In the genomic region with DNA sequence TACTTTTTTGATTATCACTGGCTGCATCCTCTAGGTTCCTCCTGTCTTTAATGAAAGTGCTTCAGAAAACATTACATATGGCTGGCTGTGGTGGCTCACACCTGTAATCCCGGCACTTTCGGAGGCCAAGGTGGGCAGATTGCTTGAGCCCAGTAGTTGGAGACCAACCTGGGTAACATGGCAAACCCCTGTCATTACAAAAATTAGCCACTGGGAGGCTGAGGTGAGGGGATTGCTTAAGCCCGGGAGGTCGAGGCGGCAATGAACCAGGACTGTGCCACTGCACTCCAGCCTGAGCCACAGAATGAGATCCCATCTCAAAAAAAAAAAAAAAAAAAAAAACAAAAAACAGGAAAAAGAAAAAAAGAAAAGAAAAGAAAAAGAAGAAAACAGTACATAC, we compare ENCODE assay signal across 12 cellular contexts. TPM values are rescaled to one million over a fixed set of nuclear protein-coding genes. Genes with fewer than 3 reads are reported as not detected.
DNase-seq lines count a peak whose midpoint lies in the region; ATAC-seq and TF ChIP-seq lines count a peak whose summit lies in the region.
"Had no signal": no experiment of that assay in that cellular context is flagged by ENCODE, and none has a peak within 500 bp of the region (broad histone marks: within the 10 kb centered on the region; RNA-seq: fewer than 3 reads in every experiment).

No MANE protein-coding gene starts in this region.

- H3K4me3 Mint-ChIP-seq in progenitor cell of endocrine pancreas (ENCODE audit: low read depth), result no peak overlapping the region
- H3K4me3 Mint-ChIP-seq in stimulated activated memory B cell treated with anti-CD40 and anti-IgM and Interleukin-4, amounts not matched to agents 10 μg/mL and 1 μg/mL and 100 μg/mL, for 72 hours, result no peak overlapping the region

- H3K36me3 Mint-ChIP-seq in progenitor cell of endocrine pancreas (ENCODE audit: insufficient read depth), result peaks cover 26% of the 10 kb centered on the region
- peaks cover 13% of the 10 kb centered on the region for H3K36me3 Mint-ChIP-seq in stimulated activated memory B cell treated with anti-CD40 and anti-IgM and Interleukin-4, amounts not matched to agents 10 μg/mL and 1 μg/mL and 100 μg/mL, for 72 hours

- TF ChIP-seq CTCF in SK-N-SH (IDR thresholded peaks at IDR 0.05) (peak; percentile 36; the same call in 1 of the 2 replicates), choroid plexus epithelial cell (conservative IDR thresholded peaks at IDR 0.05; ENCODE audit: low read depth, low read length) (peak; percentile 49), progenitor cell of endocrine pancreas (IDR thresholded peaks at IDR 0.05; ENCODE audit: unreplicated experiment) (peak; percentile 37)

- no peak overlapping the region for H2AFZ ChIP-seq in SK-N-SH (ENCODE audit: low read depth)

- peaks cover 0 to 7% of the 10 kb centered on the region in 2 experiments; a peak in 1 of 4 replicates for H3K4me1 ChIP-seq in SK-N-SH (ENCODE audit: control insufficient read depth in 1 of 2, insufficient read depth in 2 of 2, low read depth in 1 of 2, low read length in 1 of 2)

- H4K20me1 ChIP-seq in SK-N-SH (ENCODE audit: insufficient read depth), result no peaks in the 10 kb centered on the region

- H3K9me3 Mint-ChIP-seq in progenitor cell of endocrine pancreas (ENCODE audit: low read depth), result peaks cover 2% of the 10 kb centered on the region
- H3K9me3 Mint-ChIP-seq in stimulated activated memory B cell treated with anti-CD40 and anti-IgM and Interleukin-4, amounts not matched to agents 10 μg/mL and 1 μg/mL and 100 μg/mL, for 72 hours, result no peaks in the 10 kb centered on the region

- no peak overlapping the region for H3K27ac ChIP-seq in SK-N-SH (ENCODE audit: low read depth in 2 of 2, low read length in 1 of 2)
- H3K27ac ChIP-seq: heart left ventricle, stomach had no signal

- no peak overlapping the region for H3K27ac Mint-ChIP-seq in progenitor cell of endocrine pancreas
- no peak overlapping the region for H3K27ac Mint-ChIP-seq in stimulated activated memory B cell treated with anti-CD40 and anti-IgM and Interleukin-4, amounts not matched to agents 10 μg/mL and 1 μg/mL and 100 μg/mL, for 72 hours

- H3K4me1 Mint-ChIP-seq in progenitor cell of endocrine pancreas (ENCODE audit: low read depth), result no peaks in the 10 kb centered on the region
- H3K4me1 Mint-ChIP-seq in stimulated activated memory B cell treated with anti-CD40 and anti-IgM and Interleukin-4, amounts not matched to agents 10 μg/mL and 1 μg/mL and 100 μg/mL, for 72 hours, result peaks cover 21% of the 10 kb centered on the region

- no peaks in the 10 kb centered on the region for H3K27me3 Mint-ChIP-seq in progenitor cell of endocrine pancreas
- H3K27me3 Mint-ChIP-seq in stimulated activated memory B cell treated with anti-CD40 and anti-IgM and Interleukin-4, amounts not matched to agents 10 μg/mL and 1 μg/mL and 100 μg/mL, for 72 hours, result no peaks in the 10 kb centered on the region

- H3K4me3 ChIP-seq in SK-N-SH (ENCODE audit: low read depth in 2 of 2, low read length in 1 of 2), result no peak overlapping the region
- H3K4me3 ChIP-seq in choroid plexus epithelial cell (ENCODE audit: low read depth, low read length), result no peak overlapping the region
- H3K4me3 ChIP-seq: heart left ventricle, stomach had no signal

- no peaks in the 10 kb centered on the region for H3K9me3 ChIP-seq in SK-N-SH

- no peaks in the 10 kb centered on the region for H3K27me3 ChIP-seq in SK-N-SH (ENCODE audit: insufficient read depth)
- H3K27me3 ChIP-seq: heart left ventricle, stomach had no signal

- no peak overlapping the region for H3K9ac ChIP-seq in SK-N-SH

- no peak for TF ChIP-seq RAD21 in SK-N-SH (IDR thresholded peaks at IDR 0.05; ENCODE audit: low read length)

- no peak overlapping the region for H3K4me2 ChIP-seq in SK-N-SH

- WGBS in SK-N-SH (ENCODE audit: low lambda C conversion rate), result 83% methylated on average over 5 of the region's 5 CpGs

- POLR2A ChIA-PET in SK-N-SH (lab: Yijun Ruan, JAX), result no interaction called here

- no peaks in the 10 kb centered on the region for H3K9me2 ChIP-seq in SK-N-SH

- no peak for ATAC-seq in SK-N-SH treated with all-trans-retinoic acid at 6 μM for 48 hours
- no peak for ATAC-seq in stimulated activated memory B cell treated with anti-CD40 and anti-IgM and Interleukin-4, amounts not matched to agents 10 μg/mL and 1 μg/mL and 100 μg/mL, for 72 hours
- no peak for ATAC-seq in GM21526 (IDR thresholded peaks at IDR 0.05; ENCODE audit: low FRiP score, unreplicated experiment)
- ATAC-seq: heart left ventricle had no signal

- H3K79me2 ChIP-seq in SK-N-SH (ENCODE audit: insufficient read depth), result no peaks in the 10 kb centered on the region

- in situ Hi-C loops in KBM-7 (cut with MboI; ENCODE audit: low pct_unique_long_range_greater_than_20kb, low sequenced_read_pairs), result no loop called here

- DNase-seq in SK-N-SH (no peak), KBM-7 (peak; percentile 28), choroid plexus epithelial cell (ENCODE audit: low read depth) (no peak), progenitor cell of endocrine pancreas (ENCODE audit: low spot score, unreplicated experiment) (no peak)
- no peak for DNase-seq in activated naive CD4-positive, alpha-beta T cell (lab: John Stamatoyannopoulos, UW)
- DNase-seq: GOT3; heart left ventricle; stimulated activated CD4-positive, alpha-beta T cell treated with anti-CD3 and anti-CD28 coated beads, Interleukin-15, amount 100 ng/mL, for 24 hours; stomach had no signal

- CTCF ChIA-PET in SK-N-SH (lab: Yijun Ruan, JAX), result interaction anchor here (0.9 to 1.3 kb wide), 2 partner anchors 10 to 13 kb away, joined by 4 to 5 read pairs; no protein-coding TSS in a partner anchor

- no peak for TF ChIP-seq EP300 in SK-N-SH (IDR thresholded peaks at IDR 0.05; ENCODE audit: borderline replicate concordance in 1 of 2, low read depth in 1 of 2, low read length in 1 of 2)

- no peaks in the 10 kb centered on the region for H3K36me3 ChIP-seq in SK-N-SH (replicated peaks in 1 of 2; ENCODE audit: control insufficient read depth in 1 of 2, insufficient read depth in 2 of 2, low read length in 1 of 2)
- H3K36me3 ChIP-seq: heart left ventricle had no signal

- H3F3A ChIP-seq in SK-N-SH (replicated peaks; ENCODE audit: insufficient read depth), result no peaks in the 10 kb centered on the region

TF ChIP-seq in SK-N-SH, 30 proteins besides CTCF, POLR2A, EP300 and RAD21 (continues in another document):
- TF ChIP-seq, protein P1, sequence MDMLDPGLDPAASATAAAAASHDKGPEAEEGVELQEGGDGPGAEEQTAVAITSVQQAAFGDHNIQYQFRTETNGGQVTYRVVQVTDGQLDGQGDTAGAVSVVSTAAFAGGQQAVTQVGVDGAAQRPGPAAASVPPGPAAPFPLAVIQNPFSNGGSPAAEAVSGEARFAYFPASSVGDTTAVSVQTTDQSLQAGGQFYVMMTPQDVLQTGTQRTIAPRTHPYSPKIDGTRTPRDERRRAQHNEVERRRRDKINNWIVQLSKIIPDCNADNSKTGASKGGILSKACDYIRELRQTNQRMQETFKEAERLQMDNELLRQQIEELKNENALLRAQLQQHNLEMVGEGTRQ (IDR thresholded peaks at IDR 0.05; ENCODE audit: borderline replicate concordance, low read depth, low read length), result no peak
- no peak for TF ChIP-seq PBX3 (IDR thresholded peaks at IDR 0.05)
- no peak for TF ChIP-seq GABPA (IDR thresholded peaks at IDR 0.05; ENCODE audit: low read depth)

TF ChIP-seq in SK-N-SH treated with all-trans-retinoic acid at 6 μM for 48 hours, 23 proteins besides CTCF, POLR2A, EP300 and RAD21 (continues in another document):
- TF ChIP-seq, protein P2, sequence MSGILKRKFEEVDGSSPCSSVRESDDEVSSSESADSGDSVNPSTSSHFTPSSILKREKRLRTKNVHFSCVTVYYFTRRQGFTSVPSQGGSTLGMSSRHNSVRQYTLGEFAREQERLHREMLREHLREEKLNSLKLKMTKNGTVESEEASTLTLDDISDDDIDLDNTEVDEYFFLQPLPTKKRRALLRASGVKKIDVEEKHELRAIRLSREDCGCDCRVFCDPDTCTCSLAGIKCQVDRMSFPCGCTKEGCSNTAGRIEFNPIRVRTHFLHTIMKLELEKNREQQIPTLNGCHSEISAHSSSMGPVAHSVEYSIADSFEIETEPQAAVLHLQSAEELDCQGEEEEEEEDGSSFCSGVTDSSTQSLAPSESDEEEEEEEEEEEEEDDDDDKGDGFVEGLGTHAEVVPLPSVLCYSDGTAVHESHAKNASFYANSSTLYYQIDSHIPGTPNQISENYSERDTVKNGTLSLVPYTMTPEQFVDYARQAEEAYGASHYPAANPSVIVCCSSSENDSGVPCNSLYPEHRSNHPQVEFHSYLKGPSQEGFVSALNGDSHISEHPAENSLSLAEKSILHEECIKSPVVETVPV (CRISPR knock-in tag; IDR thresholded peaks at IDR 0.05), result no peak
- TF ChIP-seq PPARA (CRISPR knock-in tag; IDR thresholded peaks at IDR 0.05; ENCODE audit: borderline replicate concordance) (no peak), TOX (CRISPR knock-in tag; IDR thresholded peaks at IDR 0.05; ENCODE audit: borderline replicate concordance) (no peak), CSDC2 (CRISPR knock-in tag; IDR thresholded peaks at IDR 0.05) (no peak), TCF4 (CRISPR knock-in tag; IDR thresholded peaks at IDR 0.05; ENCODE audit: borderline replicate concordance) (no peak), ZNF8 (CRISPR knock-in tag; IDR thresholded peaks at IDR 0.05) (no peak), BACH2 (CRISPR knock-in tag; IDR thresholded peaks at IDR 0.05; ENCODE audit: borderline replicate concordance) (no peak), ZC3H10 (CRISPR knock-in tag; IDR thresholded peaks at IDR 0.05) (no peak), GLIS3 (CRISPR knock-in tag; IDR thresholded peaks at IDR 0.05) (no peak), ISL1 (CRISPR knock-in tag; IDR thresholded peaks at IDR 0.05) (no peak), ZFP3 (CRISPR knock-in tag; IDR thresholded peaks at IDR 0.05) (no peak)
- TF ChIP-seq, protein P3, sequence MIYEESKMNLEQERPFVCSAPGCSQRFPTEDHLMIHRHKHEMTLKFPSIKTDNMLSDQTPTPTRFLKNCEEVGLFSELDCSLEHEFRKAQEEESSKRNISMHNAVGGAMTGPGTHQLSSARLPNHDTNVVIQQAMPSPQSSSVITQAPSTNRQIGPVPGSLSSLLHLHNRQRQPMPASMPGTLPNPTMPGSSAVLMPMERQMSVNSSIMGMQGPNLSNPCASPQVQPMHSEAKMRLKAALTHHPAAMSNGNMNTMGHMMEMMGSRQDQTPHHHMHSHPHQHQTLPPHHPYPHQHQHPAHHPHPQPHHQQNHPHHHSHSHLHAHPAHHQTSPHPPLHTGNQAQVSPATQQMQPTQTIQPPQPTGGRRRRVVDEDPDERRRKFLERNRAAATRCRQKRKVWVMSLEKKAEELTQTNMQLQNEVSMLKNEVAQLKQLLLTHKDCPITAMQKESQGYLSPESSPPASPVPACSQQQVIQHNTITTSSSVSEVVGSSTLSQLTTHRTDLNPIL (CRISPR knock-in tag; IDR thresholded peaks at IDR 0.05; ENCODE audit: low read depth), result no peak

RNA-seq across cellular contexts. Expression of gene BEND3, which starts 35.3 kb away (rescaled TPM):
- polyA plus RNA-seq in SK-N-SH (2012; rRNA removed), result 0.93 and 1.0 TPM in 2 replicates
- polyA plus RNA-seq in SK-N-SH (2012; cell fraction: cytosol; rRNA removed), result 0.80 and 1.1 TPM in 2 replicates
- polyA plus RNA-seq in SK-N-SH (2012; cell fraction: nucleus; rRNA removed), result 1.4 and 1.8 TPM in 2 replicates
- 22.4 and 23.6 TPM in 2 replicates for total RNA-seq in progenitor cell of endocrine pancreas

RNA-seq across cellular contexts. Expression of gene MTRES1, which starts 52.0 kb away (rescaled TPM):
- 8.5 and 10.2 TPM in 2 replicates for polyA plus RNA-seq in SK-N-SH (2012; rRNA removed)
- polyA plus RNA-seq in SK-N-SH (2012; cell fraction: cytosol; rRNA removed), result 11.5 and 15.7 TPM in 2 replicates
- polyA plus RNA-seq in SK-N-SH (2012; cell fraction: nucleus; rRNA removed), result 6.4 and 10.7 TPM in 2 replicates
- 16.8 and 18.3 TPM in 2 replicates for total RNA-seq in progenitor cell of endocrine pancreas
